17 cellular contexts compared by ENCODE assay signal in the genomic region with DNA sequence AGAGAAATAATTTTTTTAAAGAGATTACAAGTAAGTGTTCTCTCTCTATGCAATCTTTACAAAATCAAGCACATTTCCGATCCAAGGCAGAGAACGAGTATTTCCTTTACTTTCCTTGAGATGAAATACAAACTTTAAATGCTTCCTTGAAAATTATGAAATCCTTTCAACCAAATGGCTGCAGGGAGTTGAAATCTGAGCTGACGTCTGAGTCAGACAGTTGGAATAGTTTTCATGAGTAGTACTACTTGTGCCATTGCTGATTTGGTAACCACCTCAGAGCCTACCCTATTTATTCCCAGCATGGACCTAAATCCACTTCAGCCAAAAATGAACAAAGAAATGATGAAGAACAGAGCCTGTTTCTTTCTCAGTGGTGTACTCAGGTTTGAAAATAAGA.
DNase-seq lines count a peak whose midpoint lies in the region; ATAC-seq and TF ChIP-seq lines count a peak whose summit lies in the region.
"Had no signal": no experiment of that assay in that cellular context is flagged by ENCODE, and none has a peak within 500 bp of the region (broad histone marks: within the 10 kb centered on the region; RNA-seq: fewer than 3 reads in every experiment).

No MANE protein-coding gene starts in this region.

- DNase-seq in Right ventricle myocardium inferior (ENCODE audit: missing footprints) (no peak), cardiac septum (ENCODE audit: low spot score) (no peak), astrocyte of the cerebellum (ENCODE audit: low read depth) (peak; percentile 44), left ventricle myocardium superior (no peak), upper lobe of right lung (no peak), GM19240 (ENCODE audit: insufficient read length, low spot score) (no peak), hepatic stellate cell (ENCODE audit: low spot score) (no peak)
- no peak for DNase-seq in CD8-positive, alpha-beta T cell
- DNase-seq: activated CD4-positive, alpha-beta T cell treated with anti-CD3 and anti-CD28 coated beads for 48 hours; activated T-cell treated with anti-CD3 and anti-CD28 coated beads, Interleukin-2, amount 50 U/mL, for 72 hours; central memory CD4-positive, alpha-beta T cell; DND-41; left colon; NCI-H2029 had no signal

- TF ChIP-seq CTCF in astrocyte of the cerebellum (IDR thresholded peaks at IDR 0.05; ENCODE audit: low read depth, low read length, missing control alignments) (no peak), upper lobe of right lung (IDR thresholded peaks at IDR 0.05) (no peak)
- no peak for TF ChIP-seq CTCF in CD8-positive, alpha-beta T cell (IDR thresholded peaks at IDR 0.05)

- CTCF ChIA-PET in CD8-positive, alpha-beta T cell (lab: Charles Lee), result no interaction called here

- no peak overlapping the region for H3K27ac Mint-ChIP-seq in CD8-positive, alpha-beta T cell
- H3K27ac Mint-ChIP-seq: activated T-cell treated with anti-CD3 and anti-CD28 coated beads, Interleukin-2, amount 50 U/mL, for 72 hours; neural progenitor cell had no signal

- no peaks in the 10 kb centered on the region for H3K27me3 ChIP-seq in upper lobe of right lung
- no peaks in the 10 kb centered on the region for H3K27me3 ChIP-seq in CD8-positive, alpha-beta T cell (ENCODE audit: insufficient read depth, low read length)
- H3K27me3 ChIP-seq: esophagus muscularis mucosa had no signal

- peaks cover 3% of the 10 kb centered on the region for H3K27me3 Mint-ChIP-seq in CD8-positive, alpha-beta T cell (ENCODE audit: low read depth)

- H3K36me3 Mint-ChIP-seq in CD8-positive, alpha-beta T cell, result no peaks in the 10 kb centered on the region
- H3K36me3 Mint-ChIP-seq: neural progenitor cell had no signal

- intact Hi-C loops in Right ventricle myocardium inferior (cut with DNase I), result no loop called here
- intact Hi-C loops in cardiac septum (cut with DNase I), result no loop called here
- intact Hi-C loops in left ventricle myocardium superior (cut with micrococcal nuclease), result no loop called here
- intact Hi-C loops in upper lobe of right lung (cut with DNase I), result no loop called here
- intact Hi-C loops in CD8-positive, alpha-beta T cell (cut with DNase I, micrococcal nuclease), result no loop called here

- no peaks in the 10 kb centered on the region for H3K9me3 ChIP-seq in upper lobe of right lung
- H3K9me3 ChIP-seq in CD8-positive, alpha-beta T cell (ENCODE audit: low read length), result no peaks in the 10 kb centered on the region

- no peaks in the 10 kb centered on the region for H3K36me3 ChIP-seq in upper lobe of right lung
- H3K36me3 ChIP-seq in CD8-positive, alpha-beta T cell (ENCODE audit: insufficient read depth, low read length), result no peaks in the 10 kb centered on the region
- H3K36me3 ChIP-seq: esophagus muscularis mucosa, neural progenitor cell had no signal

- no peaks in the 10 kb centered on the region for H3K4me1 Mint-ChIP-seq in CD8-positive, alpha-beta T cell (ENCODE audit: low read depth)

- H3K9me3 Mint-ChIP-seq in CD8-positive, alpha-beta T cell, result no peaks in the 10 kb centered on the region
- H3K9me3 Mint-ChIP-seq: neural progenitor cell had no signal

- ATAC-seq in Right ventricle myocardium inferior (peak; percentile 81), left ventricle myocardium superior (peak; percentile 87), upper lobe of right lung (peak; percentile 88)
- ATAC-seq in CD8-positive, alpha-beta T cell, result no peak
- ATAC-seq: activated T-cell treated with anti-CD3 and anti-CD28 coated beads, Interleukin-2, amount 50 U/mL, for 72 hours; left colon had no signal

- no peaks in the 10 kb centered on the region for H3K4me1 ChIP-seq in upper lobe of right lung
- no peaks in the 10 kb centered on the region for H3K4me1 ChIP-seq in CD8-positive, alpha-beta T cell (ENCODE audit: insufficient read depth, low read length)

- H3K4me3 Mint-ChIP-seq in CD8-positive, alpha-beta T cell, result no peak overlapping the region
- H3K4me3 Mint-ChIP-seq: activated T-cell treated with anti-CD3 and anti-CD28 coated beads, Interleukin-2, amount 50 U/mL, for 72 hours; neural progenitor cell had no signal

- H3K4me3 ChIP-seq in astrocyte of the cerebellum (ENCODE audit: low read depth, low read length) (no peak overlapping the region), upper lobe of right lung (peak overlapping the region; percentile 32)
- H3K4me3 ChIP-seq in CD8-positive, alpha-beta T cell (ENCODE audit: low read depth, low read length), result no peak overlapping the region
- H3K4me3 ChIP-seq: esophagus muscularis mucosa, neural progenitor cell had no signal

- H3K27ac ChIP-seq in upper lobe of right lung, result peak overlapping the region; percentile 43
- H3K27ac ChIP-seq in CD8-positive, alpha-beta T cell (ENCODE audit: low read depth, low read length), result no peak overlapping the region
- H3K27ac ChIP-seq: esophagus muscularis mucosa, KMS-11, neural progenitor cell had no signal

- POLR2A ChIA-PET in CD8-positive, alpha-beta T cell (lab: Charles Lee), result no interaction called here

- in situ Hi-C loops in astrocyte of the cerebellum (cut with HindIII; ENCODE audit: low sequenced_read_pairs), result no loop called here
